In genomic region chr11:123454060-123454651, GRCh38 we compare ENCODE assay signal across 8 cellular contexts. TPM values are rescaled to one million over a fixed set of nuclear protein-coding genes. Genes with fewer than 3 reads are reported as not detected.
DNase-seq lines count a peak whose midpoint lies in the region; ATAC-seq, FAIRE-seq and TF ChIP-seq lines count a peak whose summit lies in the region.

No MANE protein-coding gene starts in this region.

- peak overlapping the region; percentile 73 for H3K4me3 Mint-ChIP-seq in activated naive CD8-positive, alpha-beta T cell treated with anti-CD3 and anti-CD28 coated beads, Interleukin-2, amount 10 ng/mL, durations not matched to agents 7 days and 5 days

- H3K27me3 Mint-ChIP-seq in activated naive CD8-positive, alpha-beta T cell treated with anti-CD3 and anti-CD28 coated beads, Interleukin-2, amount 10 ng/mL, durations not matched to agents 7 days and 5 days: no peaks in the 10 kb centered on the region

- H3K27ac ChIP-seq in RWPE1 (peak overlapping the region; percentile 55), small intestine (ENCODE audit: low read depth in 1 of 2, low read length in 1 of 2) (peak overlapping the region in 1 of 2 donors; percentile 54)

- peaks cover 27% of the 10 kb centered on the region for H3K36me3 Mint-ChIP-seq in activated naive CD8-positive, alpha-beta T cell treated with anti-CD3 and anti-CD28 coated beads, Interleukin-2, amount 10 ng/mL, durations not matched to agents 7 days and 5 days

- H3K36me3 ChIP-seq in small intestine (ENCODE audit: control insufficient read depth in 2 of 2, insufficient read depth in 2 of 2, low read length in 2 of 2): no peaks in the 10 kb centered on the region

- peak; percentile 55 for ATAC-seq in activated naive CD8-positive, alpha-beta T cell treated with anti-CD3 and anti-CD28 coated beads, Interleukin-2, amount 10 ng/mL, durations not matched to agents 7 days and 5 days (ENCODE audit: low read depth)
- no peak for ATAC-seq in HG03521 (IDR thresholded peaks at IDR 0.05; ENCODE audit: unreplicated experiment)
- no peak for ATAC-seq in HG03354 (IDR thresholded peaks at IDR 0.05; ENCODE audit: poor library complexity, severe bottlenecking, unreplicated experiment)

- H3K4me1 ChIP-seq in small intestine (ENCODE audit: control insufficient read depth in 2 of 2, insufficient read depth in 1 of 2, low read depth in 1 of 2, low read length in 1 of 2): no peaks in the 10 kb centered on the region

- no peak overlapping the region for H3K4me3 ChIP-seq in small intestine (ENCODE audit: low read depth in 1 of 2, low read length in 2 of 2)

- no peaks in the 10 kb centered on the region for H3K27me3 ChIP-seq in small intestine (ENCODE audit: control insufficient read depth in 2 of 2, insufficient read depth in 2 of 2, low read length in 2 of 2)

- no peaks in the 10 kb centered on the region for H3K9me3 ChIP-seq in small intestine (ENCODE audit: control insufficient read depth, low read depth)

- H3K27ac Mint-ChIP-seq in activated naive CD8-positive, alpha-beta T cell treated with anti-CD3 and anti-CD28 coated beads, Interleukin-2, amount 10 ng/mL, durations not matched to agents 7 days and 5 days: peak overlapping the region; percentile 88

- H3K9me3 Mint-ChIP-seq in activated naive CD8-positive, alpha-beta T cell treated with anti-CD3 and anti-CD28 coated beads, Interleukin-2, amount 10 ng/mL, durations not matched to agents 7 days and 5 days: no peaks in the 10 kb centered on the region

- FAIRE-seq in small intestine (lab: Jason Lieb, UNC): no peak

- no peak for TF ChIP-seq CTCF in RWPE1 (conservative IDR thresholded peaks at IDR 0.05; ENCODE audit: low read depth)

- 38 to 56% (median 50%) methylated on average over 7 of the region's 7 CpGs for WGBS in small intestine, 3 donors

- CTCF ChIA-PET in RWPE1 (lab: Yijun Ruan, JAX): interaction anchor here (1.2 to 1.4 kb wide), 2 partner anchors 23 to 47 kb away, joined by 3 to 5 read pairs; no protein-coding TSS in a partner anchor

- POLR2A ChIA-PET in RWPE1 (lab: Yijun Ruan, JAX; ENCODE audit: low non-redundant PET): no interaction called here
- POLR2A ChIA-PET in activated naive CD8-positive, alpha-beta T cell treated with anti-CD3 and anti-CD28 coated beads, Interleukin-2, amount 10 ng/mL, durations not matched to agents 7 days and 5 days (lab: Charles Lee): interaction anchor here (0.7 to 2.0 kb wide), 4 partner anchors 12 to 23 kb away, joined by 3 to 11 read pairs (median 4); no protein-coding TSS in a partner anchor

- peaks cover 68% of the 10 kb centered on the region for H3K4me1 Mint-ChIP-seq in activated naive CD8-positive, alpha-beta T cell treated with anti-CD3 and anti-CD28 coated beads, Interleukin-2, amount 10 ng/mL, durations not matched to agents 7 days and 5 days

- peak; percentile 81 for DNase-seq in GF-D8 (lab: John Stamatoyannopoulos, UW)
- peak; percentile 70 for DNase-seq in RWPE1 (ENCODE audit: low spot score)
- no peak for DNase-seq in activated naive CD8-positive, alpha-beta T cell treated with anti-CD3 and anti-CD28 coated beads, Interleukin-2, amount 10 ng/mL, durations not matched to agents 7 days and 5 days
- peak; percentile 37 for DNase-seq in small intestine
- DNase-seq in COR-L47 (lab: John Stamatoyannopoulos, UW): no peak
- no peak for DNase-seq in putamen (ENCODE audit: low spot score)

RNA-seq across cellular contexts. Expression of gene GRAMD1B, which starts 24.1 kb away (rescaled TPM):
- total RNA-seq in activated naive CD8-positive, alpha-beta T cell treated with anti-CD3 and anti-CD28 coated beads, Interleukin-2, amount 10 ng/mL, durations not matched to agents 7 days and 5 days: 10 to 100 TPM; 30.3 to 36.2 TPM
- polyA plus RNA-seq in small intestine: 10 to 100 TPM; 37.8 to 75.6 (median 57.3) TPM

Comparison
In these comparisons a context has a peak if more than half of its experiments do, and no peak if none do; other contexts are left out.
1. DNase-seq: peak in GF-D8 (single experiment), RWPE1 (single experiment) and small intestine (single experiment); none in activated naive CD8-positive, alpha-beta T cell treated with anti-CD3 and anti-CD28 coated beads, Interleukin-2, amount 10 ng/mL, durations not matched to agents 7 days and 5 days (single experiment), COR-L47 (single experiment) and putamen (single experiment).